Comparison of ENCODE assay signal across 17 cellular contexts in genomic region chr5:179185256-179186091, GRCh38.
A peak's percentile ranks its signal among the peaks of the same experiment; 100 is the strongest.
DNase-seq lines count a peak whose midpoint lies in the region; ATAC-seq and TF ChIP-seq lines count a peak whose summit lies in the region.
"Had no signal": no experiment of that assay in that cellular context is flagged by ENCODE, and none has a peak within 500 bp of the region (broad histone marks: within the 10 kb centered on the region; RNA-seq: fewer than 3 reads in every experiment).

No MANE protein-coding gene starts in this region.

- H3K9me3 ChIP-seq in IMR-90 (ENCODE audit: control insufficient read depth, insufficient read depth, low read length) = no peaks in the 10 kb centered on the region
- H3K9me3 ChIP-seq in CD4-positive, alpha-beta T cell (ENCODE audit: control insufficient read depth, low read length) = no peaks in the 10 kb centered on the region

- no peaks in the 10 kb centered on the region for H3K27me3 ChIP-seq in H7 (ENCODE audit: control insufficient read depth, insufficient read depth, low read length)
- no peaks in the 10 kb centered on the region for H3K27me3 ChIP-seq in IMR-90 (ENCODE audit: control insufficient read depth, insufficient read depth, low read length)
- peaks cover 22% of the 10 kb centered on the region for H3K27me3 ChIP-seq in CD4-positive, alpha-beta T cell (ENCODE audit: control insufficient read depth, insufficient read depth, low read length)

- no peak for ATAC-seq in IMR-90 (ENCODE audit: low read depth)
- peak; percentile 20 for ATAC-seq in omental fat pad (ENCODE audit: low FRiP score)
- no peak for ATAC-seq in HG03196 (IDR thresholded peaks at IDR 0.05; ENCODE audit: unreplicated experiment)
- ATAC-seq in CD4-positive, alpha-beta T cell (ENCODE audit: poor library complexity) = no peak
- ATAC-seq: K562, SK-N-SH treated with all-trans-retinoic acid at 6 μM for 48 hours had no signal

- dilution Hi-C loops in IMR-90 (cut with HindIII; ENCODE audit: low sequenced_read_pairs, unreplicated experiment) = no loop called here

- peaks cover 8% of the 10 kb centered on the region for H3K4me1 ChIP-seq in IMR-90 (ENCODE audit: control insufficient read depth, insufficient read depth, low read length)

- TF ChIP-seq POLR2A in IMR-90 (IDR thresholded peaks at IDR 0.05; ENCODE audit: low read depth, low read length) = no peak

- no peak overlapping the region for H3K14ac ChIP-seq in IMR-90 (replicated peaks; ENCODE audit: low read depth, low read length)

- no peak overlapping the region for H2AFZ ChIP-seq in IMR-90 (replicated peaks; ENCODE audit: low read length, poor library complexity)

- no peak overlapping the region for H2AK5ac ChIP-seq in IMR-90 (ENCODE audit: low read depth, low read length)

- DNase-seq in H7 = peak; percentile 78
- no peak for DNase-seq in IMR-90
- DNase-seq in iPS-NIHi7 (ENCODE audit: extremely low spot score) = peak; percentile 44
- DNase-seq in omental fat pad (ENCODE audit: low spot score) = no peak
- DNase-seq in CD4-positive, alpha-beta T cell = no peak
- no peak for DNase-seq in foreskin melanocyte
- DNase-seq: C1 segment of cervical spinal cord, DMS79, NCI-H1105, NCI-H1694, NCI-H2081 treated with DMSO at 0.1 percent for 48 hours, NCI-H446 treated with DMSO at 0.1 percent for 48 hours, NCI-H69, SHP77 had no signal

- H3K36me3 ChIP-seq in H7 (replicated peaks; ENCODE audit: control insufficient read depth, insufficient read depth, low read length) (no peaks in the 10 kb centered on the region), IMR-90 (ENCODE audit: control insufficient read depth, insufficient read depth, low read length) (no peaks in the 10 kb centered on the region; the same call in 1 of the 2 replicates)

- no peak overlapping the region for H4K5ac ChIP-seq in IMR-90 (ENCODE audit: low read depth, low read length)

- no peak overlapping the region for H3K56ac ChIP-seq in IMR-90 (ENCODE audit: extremely low read depth, insufficient read depth, low read length)

- H2BK5ac ChIP-seq in IMR-90 (ENCODE audit: low read depth, low read length, poor library complexity, severe bottlenecking) = peak overlapping the region; percentile 31

- no peak overlapping the region for H3K9ac ChIP-seq in IMR-90 (ENCODE audit: low read depth, low read length)

- CTCF ChIA-PET in IMR-90 (lab: Yijun Ruan, JAX) = interaction anchor here (0.6 kb wide), 1 partner anchor 326 kb away, joined by 4 read pairs; no protein-coding TSS in a partner anchor
- CTCF ChIA-PET in CD4-positive, alpha-beta T cell (lab: Charles Lee) = no interaction called here

- H3K4me3 ChIP-seq in H7 (ENCODE audit: insufficient read depth, low read depth, low read length) (no peak overlapping the region), IMR-90 (ENCODE audit: insufficient read depth, low read depth, low read length) (no peak overlapping the region)
- H3K4me3 ChIP-seq: K562 had no signal

- H3K27ac Mint-ChIP-seq in CD4-positive, alpha-beta T cell = no peak overlapping the region

- WGBS in IMR-90 (ENCODE audit: extremely low coverage in 2 of 2, insufficient read length in 1 of 2), 2 experiments = 50% methylated on average over 2 of the region's 17 CpGs; no CpG with 5 or more reads in 1 of the 2 experiments

- H4K91ac ChIP-seq in IMR-90 (ENCODE audit: insufficient read depth, low read depth, low read length) = no peak overlapping the region

- no peak overlapping the region for H3K18ac ChIP-seq in IMR-90 (ENCODE audit: low read depth, low read length)

- H3K4me2 ChIP-seq in IMR-90 (ENCODE audit: low read depth, low read length) = no peak overlapping the region

- H3K4ac ChIP-seq in IMR-90 (ENCODE audit: low read depth, low read length) = no peak overlapping the region

- H2BK20ac ChIP-seq in IMR-90 (ENCODE audit: low read depth, low read length) = no peak overlapping the region

- TF ChIP-seq CTCF in IMR-90 (conservative IDR thresholded peaks at IDR 0.05; ENCODE audit: low read depth, low read length) = no peak
- no peak for TF ChIP-seq CTCF in omental fat pad (IDR thresholded peaks at IDR 0.05)
- TF ChIP-seq CTCF in CD4-positive, alpha-beta T cell (IDR thresholded peaks at IDR 0.05) = no peak

- no peak overlapping the region for H2AK9ac ChIP-seq in IMR-90 (replicated peaks; ENCODE audit: low read depth, low read length, poor library complexity)

- H3K27ac ChIP-seq in IMR-90 (ENCODE audit: insufficient read depth, low read length) = no peak overlapping the region
- H3K27ac ChIP-seq in CD4-positive, alpha-beta T cell (ENCODE audit: low read depth, low read length) = no peak overlapping the region

- no peaks in the 10 kb centered on the region for H4K20me1 ChIP-seq in IMR-90 (ENCODE audit: insufficient read depth, low read length)

- in situ Hi-C loops in IMR-90 (cut with MboI; ENCODE audit: low sequenced_read_pairs) = no loop called here

- no peaks in the 10 kb centered on the region for H3K4me1 Mint-ChIP-seq in CD4-positive, alpha-beta T cell (ENCODE audit: low read depth)

- POLR2A ChIA-PET in IMR-90 (lab: Charles Lee; ENCODE audit: unreplicated experiment) = no interaction called here
- POLR2A ChIA-PET in CD4-positive, alpha-beta T cell (lab: Charles Lee) = no interaction called here

- no peak overlapping the region for H2BK15ac ChIP-seq in IMR-90 (ENCODE audit: low read depth, low read length)

- peaks cover 2 to 13% of the 10 kb centered on the region in 2 experiments; a peak in 2 of 4 replicates for H3K79me1 ChIP-seq in IMR-90 (ENCODE audit: low read depth in 1 of 2, low read length in 2 of 2)

- H3K9me1 ChIP-seq in IMR-90 (ENCODE audit: insufficient read depth, low read length) = peaks cover 14% of the 10 kb centered on the region; the same call in 1 of the 2 replicates

- 0 out of 4 replicates have a peak overlapping the region, but pooled peaks of 1 of the 2 experiments have one; percentile 4 for H4K8ac ChIP-seq in IMR-90 (ENCODE audit: low read depth in 2 of 2, low read length in 2 of 2)

- H3K27me3 Mint-ChIP-seq in CD4-positive, alpha-beta T cell = peaks cover 33% of the 10 kb centered on the region

- no TSS peak for BruUV-seq in IMR-90 (replicated peaks; lab: Mats Ljungman, UMichigan)

- no peak overlapping the region for H3K23ac ChIP-seq in IMR-90 (ENCODE audit: low read depth, low read length)

- intact Hi-C loops in IMR-90 (cut with micrococcal nuclease) = no loop called here
- intact Hi-C loops in CD4-positive, alpha-beta T cell (cut with DNase I, micrococcal nuclease) = no loop called here

- no peak overlapping the region for H3K4me3 Mint-ChIP-seq in CD4-positive, alpha-beta T cell

- H3K9me3 Mint-ChIP-seq in CD4-positive, alpha-beta T cell = no peaks in the 10 kb centered on the region

- H2BK120ac ChIP-seq in IMR-90 (ENCODE audit: low read depth, low read length) = no peak overlapping the region

- H3K36me3 Mint-ChIP-seq in CD4-positive, alpha-beta T cell (ENCODE audit: low read depth) = no peaks in the 10 kb centered on the region

- TF ChIP-seq RAD21 in IMR-90 (IDR thresholded peaks at IDR 0.05; ENCODE audit: low read length) = no peak

TF ChIP-seq in IMR-90, 13 proteins besides CTCF, POLR2A, EP300 and RAD21:
- TF ChIP-seq SMC3 (IDR thresholded peaks at IDR 0.05; ENCODE audit: low read depth, low read length) = no peak
- TF ChIP-seq USF2 (IDR thresholded peaks at IDR 0.05; ENCODE audit: low read depth, low read length) = no peak
- no peak for TF ChIP-seq FOS (IDR thresholded peaks at IDR 0.05; ENCODE audit: low read depth, low read length)
- no peak for TF ChIP-seq CHD1 (IDR thresholded peaks at IDR 0.05; ENCODE audit: low read depth, low read length)
- no peak for TF ChIP-seq ELK1 (IDR thresholded peaks at IDR 0.05; ENCODE audit: borderline replicate concordance, low read depth, low read length)
- no peak for TF ChIP-seq BHLHE40 (IDR thresholded peaks at IDR 0.05; ENCODE audit: low read depth, low read length)
- TF ChIP-seq CEBPB (IDR thresholded peaks at IDR 0.05; ENCODE audit: low read depth, low read length) = no peak
- no peak for TF ChIP-seq MAZ (IDR thresholded peaks at IDR 0.05; ENCODE audit: borderline replicate concordance, low read depth, low read length)
- TF ChIP-seq MAFK (IDR thresholded peaks at IDR 0.05; ENCODE audit: low read depth, low read length) = no peak
- no peak for TF ChIP-seq RCOR1 (IDR thresholded peaks at IDR 0.05; ENCODE audit: insufficient replicate concordance, low read length)
- TF ChIP-seq RFX5 (IDR thresholded peaks at IDR 0.05; ENCODE audit: low read depth, low read length) = no peak
- TF ChIP-seq NFE2L2 (IDR thresholded peaks at IDR 0.05; ENCODE audit: low read depth, low read length) = no peak
- TF ChIP-seq MXI1 (IDR thresholded peaks at IDR 0.05; ENCODE audit: borderline replicate concordance, low read depth, low read length) = no peak
TF ChIP-seq in IMR-90: peak in this region for 0.

Comparison
In these comparisons a context has a peak if more than half of its experiments do, and no peak if none do; other contexts are left out.
1. DNase-seq: peak in H7 (single experiment) and iPS-NIHi7 (single experiment); none in IMR-90 (single experiment), omental fat pad (single experiment), CD4-positive, alpha-beta T cell (0 of 10) and foreskin melanocyte (single experiment).